ENCODE assay signal across 13 cellular contexts in genomic region chr12:41605528-41606295, GRCh38.
DNase-seq lines count a peak whose midpoint lies in the region; ATAC-seq, FAIRE-seq and TF ChIP-seq lines count a peak whose summit lies in the region.
"Had no signal": no experiment of that assay in that cellular context is flagged by ENCODE, and none has a peak within 500 bp of the region (broad histone marks: within the 10 kb centered on the region; RNA-seq: fewer than 3 reads in every experiment).

No MANE protein-coding gene starts in this region.

- FAIRE-seq in astrocyte (lab: Jason Lieb, UNC): no peak
- no peak for FAIRE-seq in small intestine (lab: Jason Lieb, UNC)
- FAIRE-seq: K562 had no signal

- H3K4me1 ChIP-seq in astrocyte (ENCODE audit: insufficient read depth, low read length) (no peaks in the 10 kb centered on the region), uterus (no peaks in the 10 kb centered on the region), small intestine (ENCODE audit: control insufficient read depth in 2 of 2, insufficient read depth in 1 of 2, low read depth in 1 of 2, low read length in 1 of 2) (no peaks in the 10 kb centered on the region)

- H3K9me3 ChIP-seq in astrocyte (ENCODE audit: insufficient read depth, low read depth, low read length) (no peaks in the 10 kb centered on the region), uterus (no peaks in the 10 kb centered on the region), small intestine (ENCODE audit: control insufficient read depth, low read depth) (no peaks in the 10 kb centered on the region)
- H3K9me3 ChIP-seq: HAP-1 had no signal

- no peak overlapping the region for H3K27ac ChIP-seq in astrocyte (ENCODE audit: low read depth, low read length)
- H3K27ac ChIP-seq in uterus: no peak overlapping the region
- no peak overlapping the region for H3K27ac ChIP-seq in small intestine (ENCODE audit: low read depth in 1 of 2, low read length in 1 of 2)
- H3K27ac ChIP-seq in substantia nigra (ENCODE audit: low read depth, low read length, poor library complexity, severe bottlenecking): no peak overlapping the region

- H3K4me3 Mint-ChIP-seq in astrocyte (ENCODE audit: unreplicated experiment): no peak overlapping the region
- H3K4me3 Mint-ChIP-seq: activated naive CD8-positive, alpha-beta T cell treated with anti-CD3 and anti-CD28 coated beads for 36 hours; CD4-positive, CD25-positive, alpha-beta regulatory T cell had no signal

- ATAC-seq in GM19351 (IDR thresholded peaks at IDR 0.05; ENCODE audit: unreplicated experiment): peak; percentile 96
- peak; percentile 60 for ATAC-seq in HG03432 (IDR thresholded peaks at IDR 0.05; ENCODE audit: unreplicated experiment)
- ATAC-seq: K562 had no signal

- H3K27me3 ChIP-seq in astrocyte (ENCODE audit: insufficient read depth, low read length) (no peaks in the 10 kb centered on the region), uterus (no peaks in the 10 kb centered on the region), small intestine (ENCODE audit: control insufficient read depth in 2 of 2, insufficient read depth in 2 of 2, low read length in 2 of 2) (no peaks in the 10 kb centered on the region)

- no peaks in the 10 kb centered on the region for H3K36me3 ChIP-seq in astrocyte (ENCODE audit: insufficient read depth, low read length)
- no peaks in the 10 kb centered on the region for H3K36me3 ChIP-seq in uterus
- no peaks in the 10 kb centered on the region for H3K36me3 ChIP-seq in small intestine (ENCODE audit: control insufficient read depth in 2 of 2, insufficient read depth in 2 of 2, low read length in 2 of 2)
- H3K36me3 ChIP-seq: HAP-1 had no signal

- 71 to 77% (median 74%) methylated on average over 16 of the region's 16 CpGs for WGBS in small intestine, 3 donors

- no peak overlapping the region for H3K27ac Mint-ChIP-seq in astrocyte (ENCODE audit: unreplicated experiment)
- H3K27ac Mint-ChIP-seq: activated naive CD8-positive, alpha-beta T cell treated with anti-CD3 and anti-CD28 coated beads for 36 hours; CD4-positive, CD25-positive, alpha-beta regulatory T cell had no signal

- DNase-seq in astrocyte (ENCODE audit: low read depth) (peak; percentile 71), occipital lobe (lab: John Stamatoyannopoulos, UW) (peak; percentile 13), uterus (no peak), small intestine (no peak), substantia nigra (lab: John Stamatoyannopoulos, UW) (no peak), AG08396 (ENCODE audit: low spot score) (no peak)
- DNase-seq: activated naive CD8-positive, alpha-beta T cell treated with anti-CD3 and anti-CD28 coated beads for 36 hours; CD4-positive, CD25-positive, alpha-beta regulatory T cell; NCI-H2171 treated with DMSO at 0.1 percent for 48 hours had no signal

- H3K4me1 Mint-ChIP-seq in astrocyte (ENCODE audit: low read depth, unreplicated experiment): no peaks in the 10 kb centered on the region
- H3K4me1 Mint-ChIP-seq: activated naive CD8-positive, alpha-beta T cell treated with anti-CD3 and anti-CD28 coated beads for 36 hours; CD4-positive, CD25-positive, alpha-beta regulatory T cell had no signal

- no peak overlapping the region for H3K4me2 ChIP-seq in astrocyte (ENCODE audit: low read length)

- TF ChIP-seq CTCF in astrocyte (IDR thresholded peaks at IDR 0.05; ENCODE audit: insufficient read depth, low read depth, low read length): no peak
- no peak for TF ChIP-seq CTCF in uterus (IDR thresholded peaks at IDR 0.05)

- H3K9me3 Mint-ChIP-seq in astrocyte (ENCODE audit: unreplicated experiment): peaks cover 3% of the 10 kb centered on the region
- H3K9me3 Mint-ChIP-seq: CD4-positive, CD25-positive, alpha-beta regulatory T cell had no signal

- H4K20me1 ChIP-seq in astrocyte (ENCODE audit: insufficient read depth, low read length): no peaks in the 10 kb centered on the region

- H3K36me3 Mint-ChIP-seq in astrocyte (ENCODE audit: low read depth, unreplicated experiment): no peaks in the 10 kb centered on the region
- H3K36me3 Mint-ChIP-seq: activated naive CD8-positive, alpha-beta T cell treated with anti-CD3 and anti-CD28 coated beads for 36 hours; CD4-positive, CD25-positive, alpha-beta regulatory T cell had no signal

- TF ChIP-seq POLR2A in uterus (IDR thresholded peaks at IDR 0.05): no peak

- no peak overlapping the region for H3K9ac ChIP-seq in astrocyte (ENCODE audit: low read length)

- no peak overlapping the region for H2AFZ ChIP-seq in astrocyte (ENCODE audit: low read depth, low read length)

- H3K4me3 ChIP-seq in astrocyte (ENCODE audit: insufficient read depth, low read depth, low read length): no peak overlapping the region
- no peak overlapping the region for H3K4me3 ChIP-seq in uterus
- H3K4me3 ChIP-seq in small intestine (ENCODE audit: low read depth in 1 of 2, low read length in 2 of 2): no peak overlapping the region
- H3K4me3 ChIP-seq: HAP-1, K562 had no signal

- intact Hi-C loops in uterus (cut with DNase I; ENCODE audit: low total_unique reads): no loop called here

- no peaks in the 10 kb centered on the region for H3K27me3 Mint-ChIP-seq in astrocyte (ENCODE audit: low read depth, unreplicated experiment)
- H3K27me3 Mint-ChIP-seq: activated naive CD8-positive, alpha-beta T cell treated with anti-CD3 and anti-CD28 coated beads for 36 hours had no signal

- no peaks in the 10 kb centered on the region for H3K79me2 ChIP-seq in astrocyte (ENCODE audit: insufficient read depth, low read length)

Comparison
In these comparisons a context has a peak if more than half of its experiments do, and no peak if none do; other contexts are left out.
1. DNase-seq: peak in astrocyte (single experiment) and occipital lobe (single experiment); none in uterus (0 of 2), small intestine (single experiment), substantia nigra (0 of 49) and AG08396 (single experiment).